Comparison of ENCODE assay signal across 35 cellular contexts in the genomic region with DNA sequence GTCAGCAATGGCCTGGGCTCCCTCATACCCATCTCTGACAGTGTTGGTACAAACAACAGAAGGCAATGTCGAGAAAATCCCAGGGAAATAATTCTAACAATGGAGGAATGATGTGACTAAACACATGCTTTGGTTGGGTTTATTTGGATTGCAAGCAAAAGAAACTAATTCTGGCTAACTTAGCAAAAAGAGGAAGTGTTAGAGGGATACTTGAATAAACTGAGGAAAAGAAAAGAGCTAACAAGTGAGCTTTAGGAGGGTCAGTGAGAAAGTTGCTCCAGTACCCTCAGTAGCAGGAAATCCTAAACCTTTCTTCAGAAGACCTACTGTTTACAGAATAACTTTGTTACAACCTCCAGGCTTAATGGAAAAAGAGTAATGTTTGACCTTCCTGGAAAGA.
"Had no signal": no experiment of that assay in that cellular context is flagged by ENCODE, and none has a peak within 500 bp of the region (broad histone marks: within the 10 kb centered on the region; RNA-seq: fewer than 3 reads in every experiment).

No MANE protein-coding gene starts in this region.

- ATAC-seq: activated CD8-positive, alpha-beta memory T cell treated with anti-CD3 and anti-CD28 coated beads, Interleukin-2, amount 10 ng/mL, durations not matched to agents 7 days and 5 days; Right ventricle myocardium inferior had no signal

- H3K4me2 ChIP-seq: PC-9 had no signal

- H3K27ac ChIP-seq: ascending aorta, RWPE1, WERI-Rb-1 had no signal

- H3K27me3 ChIP-seq: ascending aorta, breast epithelium had no signal

- H3K4me3 ChIP-seq: ascending aorta, breast epithelium had no signal

- DNase-seq: activated CD4-positive, alpha-beta memory T cell treated with anti-CD3 and anti-CD28 coated beads, Interleukin-2, amount 10 ng/mL, durations not matched to agents 7 days and 5 days; activated CD4-positive, alpha-beta T cell treated with anti-CD3 and anti-CD28 coated beads for 1 hour; activated CD4-positive, alpha-beta T cell treated with anti-CD3 and anti-CD28 coated beads for 48 hours; activated CD4-positive, CD25-positive, alpha-beta regulatory T cell; activated CD8-positive, alpha-beta memory T cell treated with anti-CD3 and anti-CD28 coated beads for 24 hours; activated CD8-positive, alpha-beta memory T cell treated with anti-CD3 and anti-CD28 coated beads, Interleukin-2, amount 10 ng/mL, durations not matched to agents 7 days and 5 days; activated CD8-positive, alpha-beta memory T cell treated with anti-CD3 and anti-CD28 coated beads, Interleukin-2, amount 50 U/mL, for 48 hours; activated effector memory CD4-positive, alpha-beta T cell treated with Interleukin-2 at 50 U/mL for 16 hours; activated naive CD4-positive, alpha-beta T cell treated with anti-CD3 and anti-CD28 coated beads, Interleukin-2, amount 10 ng/mL, durations not matched to agents 7 days and 5 days; activated T-cell treated with anti-CD3 and anti-CD28 coated beads, Interleukin-2, amount 50 U/mL, for 48 hours; amygdala; Karpas-422; KBM-7; MV-4-11; NCI-H1092; NCI-H1436 treated with DMSO at 0.1 percent for 48 hours; NCI-H187; NCI-H2029 treated with DMSO at 0.1 percent for 48 hours; NCI-H2107; NCI-H2171; NCI-H510A; NCI-H526; NCI-H748 treated with DMSO at 0.1 percent for 48 hours; NK-92 treated with Interleukin-12 subunit alpha and Interleukin-12 subunit beta, amount 100 ng/mL, for 24 hours; PC-9; SIG-M5; SW 1271; T-helper 1 cell; T-helper 2 cell; T-helper 9 cell; WERI-Rb-1 had no signal

- H2AFZ ChIP-seq: PC-9 had no signal

- H3K9me3 ChIP-seq: ascending aorta, breast epithelium had no signal

- H3K4me1 ChIP-seq: ascending aorta, breast epithelium had no signal

- H3K36me3 ChIP-seq: ascending aorta, breast epithelium, WERI-Rb-1 had no signal
